33 cellular contexts compared by ENCODE assay signal in genomic region chr16:20441221-20441620, GRCh38. TPM values are rescaled to one million over a fixed set of nuclear protein-coding genes. Genes with fewer than 3 reads are reported as not detected.
DNase-seq lines count a peak whose midpoint lies in the region; ATAC-seq, FAIRE-seq and TF ChIP-seq lines count a peak whose summit lies in the region.
"Had no signal": no experiment of that assay in that cellular context is flagged by ENCODE, and none has a peak within 500 bp of the region (broad histone marks: within the 10 kb centered on the region; RNA-seq: fewer than 3 reads in every experiment).

No MANE protein-coding gene starts in this region.

- H3K36me3 ChIP-seq in esophagus squamous epithelium (no peaks in the 10 kb centered on the region), mesenchymal stem cell (ENCODE audit: control insufficient read depth in 1 of 2, insufficient read depth in 2 of 2, low read depth in 1 of 2, low read length in 2 of 2) (no peaks in the 10 kb centered on the region), thoracic aorta (no peaks in the 10 kb centered on the region), prostate gland (no peaks in the 10 kb centered on the region)
- H3K36me3 ChIP-seq: BE2C, SJSA1 had no signal

- H3K4me3 ChIP-seq in esophagus squamous epithelium (no peak overlapping the region), mesenchymal stem cell (ENCODE audit: insufficient read depth in 1 of 2, low read depth in 1 of 2, low read length in 2 of 2) (no peak overlapping the region), thoracic aorta (no peak overlapping the region), prostate gland (no peak overlapping the region)
- H3K4me3 ChIP-seq: dorsolateral prefrontal cortex, SJSA1, skin epidermis had no signal

- no peaks in the 10 kb centered on the region for H3K27me3 ChIP-seq in esophagus squamous epithelium
- no peaks in the 10 kb centered on the region for H3K27me3 ChIP-seq in mesenchymal stem cell (ENCODE audit: control insufficient read depth in 1 of 2, insufficient read depth in 1 of 2, low read length in 2 of 2)
- H3K27me3 ChIP-seq in thoracic aorta (replicated peaks; ENCODE audit: insufficient read depth), result no peaks in the 10 kb centered on the region
- no peaks in the 10 kb centered on the region for H3K27me3 ChIP-seq in prostate gland (replicated peaks; ENCODE audit: insufficient read depth)
- H3K27me3 ChIP-seq: BE2C, SJSA1 had no signal

- H3K9me3 ChIP-seq in esophagus squamous epithelium (no peaks in the 10 kb centered on the region), mesenchymal stem cell (ENCODE audit: control insufficient read depth, low read length) (no peaks in the 10 kb centered on the region), thoracic aorta (no peaks in the 10 kb centered on the region), prostate gland (no peaks in the 10 kb centered on the region)
- H3K9me3 ChIP-seq: BE2C, SJSA1 had no signal

- H3K18ac ChIP-seq in mesenchymal stem cell (ENCODE audit: low read depth in 1 of 2, low read length in 2 of 2), result no peak overlapping the region

- peaks cover 0 to 11% (median 0%) of the 10 kb centered on the region in 3 donors for H3K4me1 ChIP-seq in esophagus squamous epithelium
- peaks cover 3% of the 10 kb centered on the region for H3K4me1 ChIP-seq in mesenchymal stem cell (ENCODE audit: control insufficient read depth, insufficient read depth, low read depth, low read length)
- peaks cover 22 to 30% of the 10 kb centered on the region in 2 donors for H3K4me1 ChIP-seq in thoracic aorta (ENCODE audit: control insufficient read depth in 1 of 2, low read depth in 2 of 2)
- H3K4me1 ChIP-seq in prostate gland (replicated peaks), result no peaks in the 10 kb centered on the region
- H3K4me1 ChIP-seq: BE2C, SJSA1 had no signal

- no peak overlapping the region for H2BK120ac ChIP-seq in mesenchymal stem cell (ENCODE audit: low read depth, low read length)

- no peak overlapping the region for H3K4ac ChIP-seq in mesenchymal stem cell (ENCODE audit: low read depth in 1 of 2, low read length in 2 of 2)

- H2AFZ ChIP-seq in mesenchymal stem cell (ENCODE audit: low read depth, low read length), result no peak overlapping the region

- H4K8ac ChIP-seq in mesenchymal stem cell (ENCODE audit: low read length), result no peak overlapping the region

- H3K9ac ChIP-seq in mesenchymal stem cell (ENCODE audit: low read length), result no peak overlapping the region

- no peak overlapping the region for H2BK15ac ChIP-seq in mesenchymal stem cell (ENCODE audit: low read depth, poor library complexity, severe bottlenecking)

- no peak overlapping the region for H3K4me2 ChIP-seq in mesenchymal stem cell (ENCODE audit: low read length, poor library complexity, severe bottlenecking)

- no peak for ATAC-seq in thoracic aorta (ENCODE audit: insufficient number of reproducible peaks, low FRiP score, low read depth)
- ATAC-seq: stimulated activated memory B cell treated with anti-CD40 and anti-IgM and Interleukin-4, amounts not matched to agents 10 μg/mL and 1 μg/mL and 100 μg/mL, for 72 hours had no signal

- no peak overlapping the region for H3K14ac ChIP-seq in mesenchymal stem cell (ENCODE audit: low read length in 2 of 2)

- H2AK5ac ChIP-seq in mesenchymal stem cell (ENCODE audit: low read length, severe bottlenecking), result no peak overlapping the region

- TF ChIP-seq POLR2A in esophagus squamous epithelium (IDR thresholded peaks at IDR 0.05) (no peak), prostate gland (IDR thresholded peaks at IDR 0.05) (no peak)

- no peak overlapping the region for H4K91ac ChIP-seq in mesenchymal stem cell (ENCODE audit: low read length)

- peak overlapping the region in 3 of 4 donors; percentile 19 to 71 (median 39) for H3K27ac ChIP-seq in esophagus squamous epithelium
- H3K27ac ChIP-seq in mesenchymal stem cell (ENCODE audit: low read length, poor library complexity, severe bottlenecking), result peak overlapping the region; percentile 94
- peak overlapping the region; percentile 67 to 86 for H3K27ac ChIP-seq in thoracic aorta
- H3K27ac ChIP-seq in prostate gland, result peak overlapping the region in 1 of 2 donors; percentile 39
- H3K27ac ChIP-seq: dorsolateral prefrontal cortex, SJSA1, skin epidermis had no signal

- DNase-seq in RCC 7860 (ENCODE audit: low spot score) (peak; percentile 27), esophagus squamous epithelium (lab: John Stamatoyannopoulos, UW) (no peak), mesenchymal stem cell (no peak), thoracic aorta (ENCODE audit: low spot score) (no peak), C1 segment of cervical spinal cord (lab: John Stamatoyannopoulos, UW) (no peak), prostate gland (ENCODE audit: low spot score) (no peak), HT-29 (ENCODE audit: low spot score) (no peak)
- DNase-seq: activated CD4-positive, alpha-beta memory T cell treated with anti-CD3 and anti-CD28 coated beads for 36 hours; activated CD8-positive, alpha-beta memory T cell treated with anti-CD3 and anti-CD28 coated beads, Interleukin-2, amount 50 U/mL, for 48 hours; activated naive CD4-positive, alpha-beta T cell treated with Interleukin-2 at 50 U/mL for 16 hours; BE2C; dorsolateral prefrontal cortex; GOT3; hypothalamus; immature natural killer cell; IMR-90; naive B cell; NCI-H1694; NCI-H446 treated with DMSO at 0.1 percent for 48 hours; NCI-H82; T-helper 1 cell had no signal

- peak overlapping the region; percentile 53 for H2BK5ac ChIP-seq in mesenchymal stem cell (ENCODE audit: low read depth, low read length, poor library complexity, severe bottlenecking)

- WGBS in esophagus squamous epithelium, 2 donors, result 32 to 82% methylated on average over 2 to 3 of the region's 3 CpGs
- 27% methylated on average over 2 of the region's 3 CpGs for WGBS in mesenchymal stem cell
- WGBS in prostate gland, result 62% methylated on average over 3 of the region's 3 CpGs

- no peak for TF ChIP-seq CTCF in esophagus squamous epithelium (IDR thresholded peaks at IDR 0.05)
- TF ChIP-seq CTCF in thoracic aorta (IDR thresholded peaks at IDR 0.05), result no peak
- TF ChIP-seq CTCF in prostate gland (IDR thresholded peaks at IDR 0.05), result no peak

- H3K23ac ChIP-seq in mesenchymal stem cell (ENCODE audit: low read length in 2 of 2), result no peak overlapping the region

- H2BK12ac ChIP-seq in mesenchymal stem cell (ENCODE audit: low read length in 2 of 2), result no peak overlapping the region

- FAIRE-seq in RCC 7860 (lab: Jason Lieb, UNC), result no peak
- FAIRE-seq: endometrium, GM18507, GM19239, urothelium cell line had no signal

- no peaks in the 10 kb centered on the region for H3K79me1 ChIP-seq in mesenchymal stem cell (replicated peaks; ENCODE audit: low read length, poor library complexity, severe bottlenecking)

- intact Hi-C loops in esophagus squamous epithelium (cut with DNase I), result no loop called here
- intact Hi-C loops in prostate gland (cut with DNase I), result loop anchor here (10.0 kb wide), 1 partner anchor 144 kb away; no protein-coding TSS in a partner anchor

RNA-seq across cellular contexts. Expression of gene ACSM2A, which starts 10.1 kb away (rescaled TPM):
- not detected for total RNA-seq in esophagus squamous epithelium
- not detected for polyA plus RNA-seq in mesenchymal stem cell (2013, experiment 1 of 2)
- not detected for polyA plus RNA-seq in mesenchymal stem cell (2013, experiment 2 of 2)
- total RNA-seq in thoracic aorta, result not detected
- under 1 TPM in 1 of 2 donors, not detected in 1; 0.17 TPM for total RNA-seq in prostate gland
- total RNA-seq in HT-29 (2014; rRNA removed; shearing (Covaris generic)), result not detected in 2 replicates
- total RNA-seq: activated CD4-positive, alpha-beta memory T cell treated with anti-CD3 and anti-CD28 coated beads for 36 hours; activated T-helper 1 cell treated with anti-CD3 and anti-CD28 coated beads, Interleukin-12 subunit alpha, Interleukin-12 subunit beta, Interleukin-2, Interleukin-4 antibody, amounts not matched to agents 30 ng/mL and 10 ng/mL and 1 ng/mL, durations not matched to agents 14 hours and 24 hours and 36 hours; cerebellum; dorsolateral prefrontal cortex; IMR-90; pulmonary artery endothelial cell; RPMI7951; SJSA1 had no signal
- polyA plus RNA-seq: immature natural killer cell, IMR-90 had no signal

RNA-seq across cellular contexts. Expression of gene ACSM5, which starts 31.9 kb away (rescaled TPM):
- total RNA-seq in esophagus squamous epithelium (1 to 10 TPM in 1 of 4 donors, under 1 TPM in 1, not detected in 2; 1.00 to 4.8 TPM), thoracic aorta (10 to 100 TPM in 1 of 2 donors, under 1 TPM in 1; 0.78 to 11.0 TPM), prostate gland (1 to 10 TPM; 1.1 to 9.7 TPM)
- polyA plus RNA-seq in mesenchymal stem cell (2013, experiment 1 of 2), result not detected
- polyA plus RNA-seq in mesenchymal stem cell (2013, experiment 2 of 2), result not detected
- total RNA-seq in HT-29 (2014; rRNA removed; shearing (Covaris generic)), result not detected in 2 replicates
- total RNA-seq: activated CD4-positive, alpha-beta memory T cell treated with anti-CD3 and anti-CD28 coated beads for 36 hours; activated T-helper 1 cell treated with anti-CD3 and anti-CD28 coated beads, Interleukin-12 subunit alpha, Interleukin-12 subunit beta, Interleukin-2, Interleukin-4 antibody, amounts not matched to agents 30 ng/mL and 10 ng/mL and 1 ng/mL, durations not matched to agents 14 hours and 24 hours and 36 hours; IMR-90; pulmonary artery endothelial cell; RPMI7951; SJSA1 had no signal
- polyA plus RNA-seq: immature natural killer cell, IMR-90 had no signal

RNA-seq across cellular contexts. Expression of gene PDILT, which starts 36.7 kb away (rescaled TPM):
- total RNA-seq in esophagus squamous epithelium, result not detected
- polyA plus RNA-seq in mesenchymal stem cell (2013, experiment 1 of 2), result not detected
- not detected for polyA plus RNA-seq in mesenchymal stem cell (2013, experiment 2 of 2)
- not detected for total RNA-seq in thoracic aorta
- 1 to 10 TPM in 1 of 2 donors, under 1 TPM in 1; 0.87 to 2.4 TPM for total RNA-seq in prostate gland
- total RNA-seq in HT-29 (2014; rRNA removed; shearing (Covaris generic)), result not detected in 2 replicates
- total RNA-seq: activated CD4-positive, alpha-beta memory T cell treated with anti-CD3 and anti-CD28 coated beads for 36 hours; activated T-helper 1 cell treated with anti-CD3 and anti-CD28 coated beads, Interleukin-12 subunit alpha, Interleukin-12 subunit beta, Interleukin-2, Interleukin-4 antibody, amounts not matched to agents 30 ng/mL and 10 ng/mL and 1 ng/mL, durations not matched to agents 14 hours and 24 hours and 36 hours; cerebellum; dorsolateral prefrontal cortex; IMR-90; left lobe of liver; pulmonary artery endothelial cell; RPMI7951; SJSA1 had no signal
- polyA plus RNA-seq: immature natural killer cell, IMR-90 had no signal
